Comparison of ENCODE assay signal across 17 cellular contexts in the genomic region with DNA sequence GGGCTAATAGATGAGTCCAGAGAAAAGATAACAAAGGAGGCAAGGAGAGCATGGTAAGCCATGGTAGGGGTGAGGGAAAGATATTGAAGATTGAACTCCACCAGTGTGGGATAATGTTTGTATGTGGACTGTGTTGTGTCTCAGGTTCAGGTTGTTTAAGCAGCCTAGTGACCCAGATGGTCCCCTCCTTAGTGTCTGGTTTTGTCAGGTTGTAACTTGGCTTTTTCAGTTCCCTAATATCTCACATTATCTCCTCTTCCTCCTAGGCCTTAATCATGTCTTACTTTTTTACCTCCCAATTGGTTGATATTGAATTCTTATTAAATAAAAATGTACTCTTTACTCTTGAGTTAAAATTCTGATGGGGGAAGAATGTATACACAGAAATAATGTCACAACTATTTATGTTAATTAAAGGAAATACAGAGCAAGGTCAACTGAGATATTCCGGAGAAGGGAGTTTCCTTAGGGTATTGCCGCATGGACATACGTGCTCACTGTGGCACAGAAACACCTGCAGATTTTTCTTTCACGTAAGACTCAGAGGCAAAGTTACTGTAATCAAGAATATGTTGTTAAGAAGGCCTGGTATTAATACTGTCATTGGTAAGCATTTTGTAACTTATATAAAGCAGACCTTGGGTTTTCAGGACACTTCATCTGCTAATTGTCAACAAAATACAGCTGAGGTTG. TPM values are rescaled to one million over a fixed set of nuclear protein-coding genes. Genes with fewer than 3 reads are reported as not detected.
DNase-seq lines count a peak whose midpoint lies in the region; ATAC-seq and TF ChIP-seq lines count a peak whose summit lies in the region.
"Had no signal": no experiment of that assay in that cellular context is flagged by ENCODE, and none has a peak within 500 bp of the region (broad histone marks: within the 10 kb centered on the region; RNA-seq: fewer than 3 reads in every experiment).

No MANE protein-coding gene starts in this region.

- H3K4me3 Mint-ChIP-seq in activated CD4-positive, alpha-beta T cell treated with anti-CD3 and anti-CD28 coated beads, Interleukin-2, amount 10 ng/mL, durations not matched to agents 24 days and 14 days = no peak overlapping the region
- H3K4me3 Mint-ChIP-seq in nephron = no peak overlapping the region
- H3K4me3 Mint-ChIP-seq: B cell; CD4-positive, CD25-positive, alpha-beta regulatory T cell; CD8-positive, alpha-beta T cell had no signal

- H3K9me3 Mint-ChIP-seq in activated CD4-positive, alpha-beta T cell treated with anti-CD3 and anti-CD28 coated beads, Interleukin-2, amount 10 ng/mL, durations not matched to agents 24 days and 14 days = no peaks in the 10 kb centered on the region
- H3K9me3 Mint-ChIP-seq in nephron = peaks cover 4% of the 10 kb centered on the region

- no peaks in the 10 kb centered on the region for H3K27me3 Mint-ChIP-seq in activated CD4-positive, alpha-beta T cell treated with anti-CD3 and anti-CD28 coated beads, Interleukin-2, amount 10 ng/mL, durations not matched to agents 24 days and 14 days
- H3K27me3 Mint-ChIP-seq in nephron (ENCODE audit: low read depth) = no peaks in the 10 kb centered on the region
- H3K27me3 Mint-ChIP-seq: B cell; CD4-positive, CD25-positive, alpha-beta regulatory T cell had no signal

- intact Hi-C loops in activated CD4-positive, alpha-beta T cell treated with anti-CD3 and anti-CD28 coated beads, Interleukin-2, amount 10 ng/mL, durations not matched to agents 24 days and 14 days (cut with micrococcal nuclease) = no loop called here

- H3K27ac Mint-ChIP-seq in activated CD4-positive, alpha-beta T cell treated with anti-CD3 and anti-CD28 coated beads, Interleukin-2, amount 10 ng/mL, durations not matched to agents 24 days and 14 days = no peak overlapping the region
- H3K27ac Mint-ChIP-seq in nephron = peak overlapping the region; percentile 88 to 95 (median 91)
- H3K27ac Mint-ChIP-seq: B cell; CD4-positive, CD25-positive, alpha-beta regulatory T cell; CD8-positive, alpha-beta T cell had no signal

- no peaks in the 10 kb centered on the region for H3K4me1 Mint-ChIP-seq in activated CD4-positive, alpha-beta T cell treated with anti-CD3 and anti-CD28 coated beads, Interleukin-2, amount 10 ng/mL, durations not matched to agents 24 days and 14 days
- H3K4me1 Mint-ChIP-seq in nephron = peaks cover 32% of the 10 kb centered on the region
- H3K4me1 Mint-ChIP-seq: B cell; CD4-positive, CD25-positive, alpha-beta regulatory T cell had no signal

- no peak for TF ChIP-seq CTCF in nephron (IDR thresholded peaks at IDR 0.05; ENCODE audit: unreplicated experiment in 3 of 3)

- peak; percentile 2 for DNase-seq in activated CD4-positive, alpha-beta T cell treated with anti-CD3 and anti-CD28 coated beads, Interleukin-2, amount 10 ng/mL, durations not matched to agents 24 days and 14 days
- no peak for DNase-seq in activated CD4-positive, alpha-beta T cell treated with anti-CD3 and anti-CD28 coated beads, Interleukin-2, amount 50 U/mL, for 48 hours
- no peak for DNase-seq in SKM-1 (lab: John Stamatoyannopoulos, UW; ENCODE audit: unreplicated experiment)
- no peak for DNase-seq in stimulated activated CD4-positive, alpha-beta T cell treated with anti-CD3 and anti-CD28 coated beads, Interleukin-4, amount 100 ng/mL, for 24 hours
- DNase-seq: Caco-2; CD4-positive, CD25-positive, alpha-beta regulatory T cell; CD8-positive, alpha-beta T cell; DMS79; EL; GDM1; GM23248; H7; HCEC 1CT had no signal

- H3K36me3 Mint-ChIP-seq in activated CD4-positive, alpha-beta T cell treated with anti-CD3 and anti-CD28 coated beads, Interleukin-2, amount 10 ng/mL, durations not matched to agents 24 days and 14 days (ENCODE audit: low read depth) = no peaks in the 10 kb centered on the region
- H3K36me3 Mint-ChIP-seq in nephron (ENCODE audit: low read depth) = no peaks in the 10 kb centered on the region
- H3K36me3 Mint-ChIP-seq: CD4-positive, CD25-positive, alpha-beta regulatory T cell; CD8-positive, alpha-beta T cell had no signal

- peak; percentile 60 for ATAC-seq in GM18873 (IDR thresholded peaks at IDR 0.05; ENCODE audit: low FRiP score, unreplicated experiment)
- ATAC-seq: CD8-positive, alpha-beta T cell; GM12878 had no signal

RNA-seq across cellular contexts. Expression of a gene that starts 23.4 kb away (rescaled TPM):
- total RNA-seq in activated CD4-positive, alpha-beta T cell treated with anti-CD3 and anti-CD28 coated beads, Interleukin-2, amount 10 ng/mL, durations not matched to agents 24 days and 14 days = not detected in 2 replicates
- total RNA-seq: B cell; Caco-2; CD4-positive, CD25-positive, alpha-beta regulatory T cell; CD8-positive, alpha-beta T cell; GM12878; GM23248 had no signal
